In genomic region chr16:68296291-68296690, GRCh38 we compare ENCODE assay signal across 25 cellular contexts. TPM values are rescaled to one million over a fixed set of nuclear protein-coding genes. Genes with fewer than 3 reads are reported as not detected.
A peak's percentile ranks its signal among the peaks of the same experiment; 100 is the strongest.
DNase-seq lines count a peak whose midpoint lies in the region; ATAC-seq and TF ChIP-seq lines count a peak whose summit lies in the region.
"Had no signal": no experiment of that assay in that cellular context is flagged by ENCODE, and none has a peak within 500 bp of the region (broad histone marks: within the 10 kb centered on the region; RNA-seq: fewer than 3 reads in every experiment).

No MANE protein-coding gene starts in this region.

- DNase-seq in activated CD4-positive, alpha-beta T cell treated with anti-CD3 and anti-CD28 coated beads for 36 hours, result no peak
- no peak for DNase-seq in activated CD4-positive, alpha-beta T cell treated with anti-CD3 and anti-CD28 coated beads for 1 hour
- no peak for DNase-seq in HL-60 (ENCODE audit: low read depth in 1 of 2, low spot score in 1 of 2)
- peak; percentile 24 to 62 (median 40) for DNase-seq in body of pancreas
- peak; percentile 35 to 68 (median 54) for DNase-seq in ovary
- no peak for DNase-seq in SJCRH30
- DNase-seq: activated CD4-positive, CD25-positive, alpha-beta regulatory T cell treated with anti-CD3 and anti-CD28 coated beads, Interleukin-2, amount 50 U/mL, for 72 hours; aorta; central memory CD4-positive, alpha-beta T cell; DMS53; foreskin fibroblast; GF-D8; HCEC 1CT; Kasumi-1; left lung; midbrain; NCI-H187; NCI-H748 treated with DMSO at 0.1 percent for 48 hours; stimulated activated naive CD4-positive, alpha-beta T cell treated with Interleukin-2 at 50 U/mL for 16 hours; trophoblast cell had no signal

- TF ChIP-seq CTCF in HL-60 (IDR thresholded peaks at IDR 0.05; ENCODE audit: insufficient read depth, low read length) (no peak), body of pancreas (IDR thresholded peaks at IDR 0.05) (no peak), ovary (IDR thresholded peaks at IDR 0.05) (no peak)

- H3K4me3 Mint-ChIP-seq in activated CD4-positive, alpha-beta T cell treated with anti-CD3 and anti-CD28 coated beads for 36 hours, result no peak overlapping the region
- H3K4me3 Mint-ChIP-seq: nephron had no signal

- no peak for TF ChIP-seq EP300 in ovary (IDR thresholded peaks at IDR 0.05)

- H3K27me3 Mint-ChIP-seq in activated CD4-positive, alpha-beta T cell treated with anti-CD3 and anti-CD28 coated beads for 36 hours, result no peaks in the 10 kb centered on the region

- 33 to 37% methylated on average over 12 of the region's 12 CpGs for WGBS in body of pancreas, 2 donors
- WGBS in ovary, 3 donors, result 12 to 29% (median 20%) methylated on average over 12 of the region's 12 CpGs

- H3K27me3 ChIP-seq in HL-60 (ENCODE audit: insufficient read depth, poor library complexity, severe bottlenecking) (no peaks in the 10 kb centered on the region), body of pancreas (no peaks in the 10 kb centered on the region), ovary (no peaks in the 10 kb centered on the region), SJCRH30 (no peaks in the 10 kb centered on the region)
- H3K27me3 ChIP-seq: hepatocyte, left lung had no signal

- intact Hi-C loops in activated CD4-positive, alpha-beta T cell treated with anti-CD3 and anti-CD28 coated beads for 36 hours (cut with DNase I, micrococcal nuclease), result no loop called here
- intact Hi-C loops in body of pancreas (cut with DNase I), result no loop called here
- intact Hi-C loops in ovary (cut with DNase I), result no loop called here

- no peaks in the 10 kb centered on the region for H3K9me3 ChIP-seq in body of pancreas
- no peaks in the 10 kb centered on the region for H3K9me3 ChIP-seq in ovary
- no peaks in the 10 kb centered on the region for H3K9me3 ChIP-seq in SJCRH30 (replicated peaks)
- H3K9me3 ChIP-seq: left lung had no signal

- no peak for ATAC-seq in activated CD4-positive, alpha-beta T cell treated with anti-CD3 and anti-CD28 coated beads for 36 hours
- peak; percentile 50 for ATAC-seq in body of pancreas
- ATAC-seq in HG02759 (IDR thresholded peaks at IDR 0.05; ENCODE audit: unreplicated experiment), result no peak
- ATAC-seq in HG02981 (IDR thresholded peaks at IDR 0.05; ENCODE audit: unreplicated experiment), result no peak

- H3K4me1 ChIP-seq in body of pancreas, result peaks cover 15% of the 10 kb centered on the region
- H3K4me1 ChIP-seq in ovary (ENCODE audit: insufficient read depth), result peaks cover 5% of the 10 kb centered on the region
- H3K4me1 ChIP-seq in SJCRH30, result peaks cover 20% of the 10 kb centered on the region

- H3K4me3 ChIP-seq in HL-60 (replicated peaks; ENCODE audit: insufficient read depth, low read length) (no peak overlapping the region), body of pancreas (no peak overlapping the region), ovary (no peak overlapping the region), SJCRH30 (no peak overlapping the region)
- H3K4me3 ChIP-seq: hepatocyte, left lung had no signal

- no peaks in the 10 kb centered on the region for H3K9me3 Mint-ChIP-seq in activated CD4-positive, alpha-beta T cell treated with anti-CD3 and anti-CD28 coated beads for 36 hours (ENCODE audit: low read depth)
- H3K9me3 Mint-ChIP-seq: nephron had no signal

- TF ChIP-seq POLR2A in body of pancreas (IDR thresholded peaks at IDR 0.05) (no peak), ovary (IDR thresholded peaks at IDR 0.05) (no peak)

- POLR2A ChIA-PET in activated CD4-positive, alpha-beta T cell treated with anti-CD3 and anti-CD28 coated beads for 36 hours (lab: Charles Lee), result no interaction called here

- CTCF ChIA-PET in activated CD4-positive, alpha-beta T cell treated with anti-CD3 and anti-CD28 coated beads for 36 hours (lab: Charles Lee), result interaction anchor here (1.0 to 7.7 kb wide), 4 partner anchors 10 to 204 kb away, joined by 3 to 54 read pairs (median 4); no protein-coding TSS in a partner anchor

- H3K36me3 ChIP-seq in body of pancreas (replicated peaks in 1 of 2; ENCODE audit: insufficient read depth in 1 of 2, low read depth in 2 of 2) (peaks cover 0 to 13% of the 10 kb centered on the region in 2 donors), ovary (no peaks in the 10 kb centered on the region), SJCRH30 (peaks cover 19% of the 10 kb centered on the region)

- peaks cover 26% of the 10 kb centered on the region for H3K4me1 Mint-ChIP-seq in activated CD4-positive, alpha-beta T cell treated with anti-CD3 and anti-CD28 coated beads for 36 hours

- H3K27ac Mint-ChIP-seq in activated CD4-positive, alpha-beta T cell treated with anti-CD3 and anti-CD28 coated beads for 36 hours, result peak overlapping the region; percentile 37
- H3K27ac Mint-ChIP-seq: nephron had no signal

- H3K36me3 Mint-ChIP-seq in activated CD4-positive, alpha-beta T cell treated with anti-CD3 and anti-CD28 coated beads for 36 hours (ENCODE audit: low read depth), result peaks cover 67% of the 10 kb centered on the region

- H3K27ac ChIP-seq in HL-60 (replicated peaks) (peak overlapping the region; percentile 35), body of pancreas (peak overlapping the region in 1 of 4 donors; percentile 23), ovary (no peak overlapping the region), SJCRH30 (no peak overlapping the region)
- H3K27ac ChIP-seq: 22Rv1, hepatocyte, left lung had no signal

RNA-seq across cellular contexts. Expression of gene SLC7A6OS, which starts 14.5 kb away (rescaled TPM):
- total RNA-seq in activated CD4-positive, alpha-beta T cell treated with anti-CD3 and anti-CD28 coated beads for 36 hours, result 10 to 100 TPM; 17.4 to 21.7 TPM
- total RNA-seq in body of pancreas (10 to 100 TPM; 13.0 to 32.3 TPM), ovary (10 to 100 TPM in 6 of 7 donors, 1 to 10 TPM in 1; 8.9 to 20.7 (median 17.6) TPM)
- polyA plus RNA-seq in ovary, result 10 to 100 TPM in 1 of 2 donors, 1 to 10 TPM in 1; 8.7 to 18.3 TPM
- 7.9 and 11.5 TPM in 2 replicates for total RNA-seq in SJCRH30 (2014; rRNA removed; shearing (Covaris generic))

RNA-seq across cellular contexts. Expression of gene PRMT7, which starts 14.5 kb away (rescaled TPM):
- 10 to 100 TPM; 62.7 to 70.7 TPM for total RNA-seq in activated CD4-positive, alpha-beta T cell treated with anti-CD3 and anti-CD28 coated beads for 36 hours
- total RNA-seq in body of pancreas, result 10 to 100 TPM; 27.4 to 35.8 TPM
- 10 to 100 TPM; 27.8 to 43.4 (median 37.8) TPM for total RNA-seq in ovary
- 10 to 100 TPM; 35.8 to 42.2 TPM for polyA plus RNA-seq in ovary
- 34.7 and 39.5 TPM in 2 replicates for total RNA-seq in SJCRH30 (2014; rRNA removed; shearing (Covaris generic))

RNA-seq across cellular contexts. Expression of gene SLC7A6, which starts 32.0 kb away (rescaled TPM):
- total RNA-seq in activated CD4-positive, alpha-beta T cell treated with anti-CD3 and anti-CD28 coated beads for 36 hours, result 10 to 100 TPM; 55.7 to 58.7 TPM
- total RNA-seq in body of pancreas (10 to 100 TPM; 10.9 to 23.4 TPM), ovary (10 to 100 TPM in 3 of 7 donors, 1 to 10 TPM in 4; 5.5 to 14.4 (median 9.0) TPM)
- polyA plus RNA-seq in ovary, result 10 to 100 TPM in 1 of 2 donors, 1 to 10 TPM in 1; 3.1 to 11.5 TPM
- 17.4 TPM in 2 replicates for total RNA-seq in SJCRH30 (2014; rRNA removed; shearing (Covaris generic))

RNA-seq across cellular contexts. Expression of gene PLA2G15, which starts 51.1 kb away (rescaled TPM):
- total RNA-seq in activated CD4-positive, alpha-beta T cell treated with anti-CD3 and anti-CD28 coated beads for 36 hours, result 1 to 10 TPM; 6.0 to 7.0 TPM
- 1 to 10 TPM; 8.2 to 9.6 TPM for total RNA-seq in body of pancreas
- total RNA-seq in ovary, result 10 to 100 TPM in 3 of 7 donors, 1 to 10 TPM in 4; 7.7 to 18.4 (median 9.7) TPM
- 10 to 100 TPM in 1 of 2 donors, 1 to 10 TPM in 1; 7.3 to 12.4 TPM for polyA plus RNA-seq in ovary
- 7.4 and 9.0 TPM in 2 replicates for total RNA-seq in SJCRH30 (2014; rRNA removed; shearing (Covaris generic))

Comparison
In these comparisons a context has a peak if more than half of its experiments do, and no peak if none do; other contexts are left out.
1. DNase-seq: peak in body of pancreas (4 of 4) and ovary (5 of 5); none in activated CD4-positive, alpha-beta T cell treated with anti-CD3 and anti-CD28 coated beads for 36 hours (single experiment), activated CD4-positive, alpha-beta T cell treated with anti-CD3 and anti-CD28 coated beads for 1 hour (single experiment), HL-60 (0 of 2) and SJCRH30 (0 of 2).